1 cellular context compared by ENCODE assay signal in genomic region chr9:129359162-129359811, GRCh38.
TF ChIP-seq lines count a peak whose summit lies in the region.

No MANE protein-coding gene starts in this region.

TF ChIP-seq in K562, 482 proteins besides CTCF, POLR2A, EP300 and RAD21:
- TF ChIP-seq, protein P1, sequence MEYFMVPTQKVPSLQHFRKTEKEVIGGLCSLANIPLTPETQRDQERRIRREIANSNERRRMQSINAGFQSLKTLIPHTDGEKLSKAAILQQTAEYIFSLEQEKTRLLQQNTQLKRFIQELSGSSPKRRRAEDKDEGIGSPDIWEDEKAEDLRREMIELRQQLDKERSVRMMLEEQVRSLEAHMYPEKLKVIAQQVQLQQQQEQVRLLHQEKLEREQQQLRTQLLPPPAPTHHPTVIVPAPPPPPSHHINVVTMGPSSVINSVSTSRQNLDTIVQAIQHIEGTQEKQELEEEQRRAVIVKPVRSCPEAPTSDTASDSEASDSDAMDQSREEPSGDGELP (CRISPR knock-in tag; IDR thresholded peaks at IDR 0.05; ENCODE audit: borderline replicate concordance): no peak
- TF ChIP-seq KDM1A (IDR thresholded peaks at IDR 0.05) (0 out of 4 replicates have a peak, but pooled peaks of 1 of the 2 experiments have one; percentile 6), SMARCA5 (IDR thresholded peaks at IDR 0.05) (0 out of 2 replicates have a peak, but pooled peaks have one; percentile 7), SREBF1 (IDR thresholded peaks at IDR 0.05; ENCODE audit: borderline replicate concordance, low read depth, low read length) (no peak), TAF9B (IDR thresholded peaks at IDR 0.05; ENCODE audit: partially characterized antibody) (no peak), RBM25 (IDR thresholded peaks at IDR 0.05; ENCODE audit: low read depth, low read length, severe bottlenecking) (peak; percentile 56), ADNP (tag; IDR thresholded peaks at IDR 0.05) (peak; percentile 83), KAT8 (IDR thresholded peaks at IDR 0.05; ENCODE audit: low read depth) (no peak), BCOR (IDR thresholded peaks at IDR 0.05) (peak; percentile 71), JUN (IDR thresholded peaks at IDR 0.05; ENCODE audit: borderline replicate concordance, low read depth, low read length) (no peak), JUN (CRISPR knock-in tag; IDR thresholded peaks at IDR 0.05; ENCODE audit: borderline replicate concordance) (0 out of 2 replicates have a peak, but pooled peaks have one; percentile 28), GTF2F1 (IDR thresholded peaks at IDR 0.05; ENCODE audit: low read depth, low read length) (no peak), ZNF518B (CRISPR knock-in tag; IDR thresholded peaks at IDR 0.05) (no peak), SIN3A (IDR thresholded peaks at IDR 0.05; ENCODE audit: borderline replicate concordance in 2 of 2, control insufficient read depth in 1 of 2, low read depth in 2 of 2, low read length in 2 of 2) (no peak), PHF8 (IDR thresholded peaks at IDR 0.05; ENCODE audit: borderline replicate concordance, low read length) (no peak), SUPT5H (IDR thresholded peaks at IDR 0.05) (no peak)
- TF ChIP-seq, protein P2, sequence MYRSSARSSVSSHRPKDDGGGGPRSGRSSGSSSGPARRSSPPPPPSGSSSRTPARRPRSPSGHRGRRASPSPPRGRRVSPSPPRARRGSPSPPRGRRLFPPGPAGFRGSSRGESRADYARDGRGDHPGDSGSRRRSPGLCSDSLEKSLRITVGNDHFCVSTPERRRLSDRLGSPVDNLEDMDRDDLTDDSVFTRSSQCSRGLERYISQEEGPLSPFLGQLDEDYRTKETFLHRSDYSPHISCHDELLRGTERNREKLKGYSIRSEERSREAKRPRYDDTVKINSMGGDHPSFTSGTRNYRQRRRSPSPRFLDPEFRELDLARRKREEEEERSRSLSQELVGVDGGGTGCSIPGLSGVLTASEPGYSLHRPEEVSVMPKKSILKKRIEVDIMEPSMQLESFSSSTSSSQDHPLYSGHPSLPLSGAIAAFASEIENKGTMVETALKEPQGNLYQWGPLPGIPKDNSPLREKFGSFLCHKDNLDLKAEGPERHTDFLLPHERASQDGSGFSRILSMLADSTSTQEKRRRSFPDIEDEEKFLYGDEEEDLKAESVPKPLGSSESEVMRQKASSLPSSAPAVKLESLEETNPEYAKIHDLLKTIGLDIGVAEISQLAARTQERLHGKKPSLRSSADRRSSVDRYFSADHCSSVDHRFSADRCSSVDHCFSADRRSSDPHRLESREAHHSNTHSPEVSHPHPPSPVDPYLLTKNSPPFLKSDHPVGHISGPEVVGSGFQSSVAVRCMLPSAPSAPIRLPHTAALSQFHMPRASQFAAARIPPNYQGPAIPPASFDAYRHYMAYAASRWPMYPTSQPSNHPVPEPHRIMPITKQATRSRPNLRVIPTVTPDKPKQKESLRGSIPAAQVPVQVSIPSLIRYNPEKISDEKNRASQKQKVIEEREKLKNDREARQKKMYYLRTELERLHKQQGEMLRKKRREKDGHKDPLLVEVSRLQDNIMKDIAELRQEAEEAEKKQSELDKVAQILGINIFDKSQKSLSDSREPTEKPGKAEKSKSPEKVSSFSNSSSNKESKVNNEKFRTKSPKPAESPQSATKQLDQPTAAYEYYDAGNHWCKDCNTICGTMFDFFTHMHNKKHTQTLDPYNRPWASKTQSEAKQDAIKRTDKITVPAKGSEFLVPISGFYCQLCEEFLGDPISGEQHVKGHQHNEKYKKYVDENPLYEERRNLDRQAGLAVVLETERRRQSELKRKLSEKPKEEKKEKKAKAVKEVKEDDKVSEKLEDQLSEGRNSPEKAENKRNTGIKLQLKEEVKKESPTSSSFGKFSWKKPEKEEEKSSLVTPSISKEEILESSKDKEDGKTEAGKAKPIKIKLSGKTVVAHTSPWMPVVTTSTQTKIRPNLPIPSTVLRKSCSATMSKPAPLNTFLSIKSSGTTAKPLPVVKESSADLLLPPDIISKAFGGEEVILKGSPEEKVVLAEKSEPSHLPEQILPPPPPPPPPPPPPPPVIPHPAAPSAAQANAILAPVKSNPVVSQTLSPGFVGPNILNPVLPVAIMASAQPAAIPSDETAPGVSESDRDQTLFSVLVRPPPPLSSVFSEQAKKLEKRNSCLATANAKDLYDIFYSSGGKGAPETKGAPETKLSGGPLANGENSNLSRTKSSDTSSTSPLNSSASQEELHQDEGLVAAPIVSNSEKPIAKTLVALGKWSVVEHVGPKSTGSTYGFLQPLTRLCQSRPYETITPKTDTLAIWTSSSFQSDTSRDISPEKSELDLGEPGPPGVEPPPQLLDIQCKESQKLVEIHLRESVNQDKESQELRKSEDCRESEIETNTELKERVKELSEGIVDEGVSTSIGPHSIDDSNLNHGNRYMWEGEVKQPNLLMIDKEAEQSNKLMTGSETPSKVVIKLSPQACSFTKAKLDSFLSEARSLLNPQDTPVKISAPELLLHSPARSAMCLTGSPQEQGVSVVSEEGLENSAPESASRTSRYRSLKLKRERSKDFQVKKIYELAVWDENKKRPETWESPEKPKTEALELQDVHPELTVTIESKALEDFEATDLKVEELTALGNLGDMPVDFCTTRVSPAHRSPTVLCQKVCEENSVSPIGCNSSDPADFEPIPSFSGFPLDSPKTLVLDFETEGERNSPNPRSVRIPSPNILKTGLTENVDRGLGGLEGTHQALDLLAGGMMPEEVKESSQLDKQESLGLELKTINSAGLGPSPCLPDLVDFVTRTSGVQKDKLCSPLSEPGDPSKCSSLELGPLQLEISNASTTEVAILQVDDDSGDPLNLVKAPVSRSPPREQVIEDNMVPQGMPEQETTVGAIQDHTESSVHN (IDR thresholded peaks at IDR 0.05; ENCODE audit: borderline replicate concordance in 1 of 2, low read depth in 1 of 2): no peak
